Comparison of ENCODE assay signal across 1 cellular context in genomic region chr1:61053712-61054608, GRCh38.
TF ChIP-seq lines count a peak whose summit lies in the region.

No MANE protein-coding gene starts in this region.

TF ChIP-seq in HepG2, 621 proteins besides CTCF, POLR2A, EP300 and RAD21 (continued from another document and continues in another):
- TF ChIP-seq ZHX2 (IDR thresholded peaks at IDR 0.05; ENCODE audit: low read depth) (no peak), ZHX2 (CRISPR knock-in tag; IDR thresholded peaks at IDR 0.05; ENCODE audit: borderline replicate concordance) (no peak), REXO4 (CRISPR knock-in tag; IDR thresholded peaks at IDR 0.05; ENCODE audit: borderline replicate concordance) (no peak), ZNF337 (CRISPR knock-in tag; IDR thresholded peaks at IDR 0.05; ENCODE audit: borderline replicate concordance, low read depth) (no peak), THAP9 (CRISPR knock-in tag; IDR thresholded peaks at IDR 0.05; ENCODE audit: borderline replicate concordance) (no peak), ZNF737 (CRISPR knock-in tag; IDR thresholded peaks at IDR 0.05; ENCODE audit: borderline replicate concordance) (no peak), HMGXB4 (CRISPR knock-in tag; IDR thresholded peaks at IDR 0.05; ENCODE audit: borderline replicate concordance in 1 of 2, low read depth in 1 of 2) (peak; percentile 38 to 70; a peak in 1 of 4 replicates), ISL2 (CRISPR knock-in tag; IDR thresholded peaks at IDR 0.05) (peak; percentile 37; the same call in 1 of the 2 replicates), ARNT (IDR thresholded peaks at IDR 0.05) (no peak), ZNF501 (CRISPR knock-in tag; IDR thresholded peaks at IDR 0.05) (no peak), EED (CRISPR knock-in tag; IDR thresholded peaks at IDR 0.05) (no peak), ZNF510 (CRISPR knock-in tag; IDR thresholded peaks at IDR 0.05; ENCODE audit: low read depth) (no peak), SATB2 (CRISPR knock-in tag; IDR thresholded peaks at IDR 0.05) (no peak), MLX (CRISPR knock-in tag; IDR thresholded peaks at IDR 0.05) (no peak), ZNF687 (CRISPR knock-in tag; IDR thresholded peaks at IDR 0.05) (peak; percentile 76), ZNF235 (CRISPR knock-in tag; IDR thresholded peaks at IDR 0.05; ENCODE audit: borderline replicate concordance) (no peak), ZNF530 (CRISPR knock-in tag; IDR thresholded peaks at IDR 0.05; ENCODE audit: low read depth) (no peak), PRDM10 (CRISPR knock-in tag; IDR thresholded peaks at IDR 0.05; ENCODE audit: low read depth) (0 out of 2 replicates have a peak, but pooled peaks have one; percentile 23), ZNF816 (CRISPR knock-in tag; IDR thresholded peaks at IDR 0.05; ENCODE audit: borderline replicate concordance) (no peak), ZNF484 (CRISPR knock-in tag; IDR thresholded peaks at IDR 0.05; ENCODE audit: borderline replicate concordance, low read depth) (no peak), MAZ (IDR thresholded peaks at IDR 0.05; ENCODE audit: borderline replicate concordance, low read depth, low read length) (no peak), MAZ (CRISPR knock-in tag; IDR thresholded peaks at IDR 0.05; ENCODE audit: low read depth) (no peak), STAT5B (CRISPR knock-in tag; IDR thresholded peaks at IDR 0.05) (no peak), RARA (CRISPR knock-in tag; IDR thresholded peaks at IDR 0.05) (peak; percentile 38; the same call in 1 of the 2 replicates), TCF7 (IDR thresholded peaks at IDR 0.05; ENCODE audit: low read depth) (no peak), ZNF362 (CRISPR knock-in tag; IDR thresholded peaks at IDR 0.05; ENCODE audit: borderline replicate concordance) (no peak), HES4 (CRISPR knock-in tag; IDR thresholded peaks at IDR 0.05; ENCODE audit: borderline replicate concordance) (no peak), ZNF552 (CRISPR knock-in tag; IDR thresholded peaks at IDR 0.05; ENCODE audit: borderline replicate concordance) (no peak), ZNF430 (CRISPR knock-in tag; IDR thresholded peaks at IDR 0.05) (no peak), ZNF720 (CRISPR knock-in tag; IDR thresholded peaks at IDR 0.05) (no peak), MTERF4 (CRISPR knock-in tag; IDR thresholded peaks at IDR 0.05) (no peak), SALL1 (CRISPR knock-in tag; IDR thresholded peaks at IDR 0.05) (peak; percentile 19; the same call in 1 of the 2 replicates), NR2C2 (CRISPR knock-in tag; IDR thresholded peaks at IDR 0.05; ENCODE audit: borderline replicate concordance) (peak; percentile 18; the same call in 1 of the 2 replicates), YY1 (IDR thresholded peaks at IDR 0.05; ENCODE audit: insufficient read depth, insufficient replicate concordance, low read depth, low read length) (peak; percentile 19), KAT7 (CRISPR knock-in tag; IDR thresholded peaks at IDR 0.05; ENCODE audit: borderline replicate concordance) (no peak), SIN3B (IDR thresholded peaks at IDR 0.05; ENCODE audit: low read length) (no peak)
